ENCODE assay signal across 15 cellular contexts in the genomic region with DNA sequence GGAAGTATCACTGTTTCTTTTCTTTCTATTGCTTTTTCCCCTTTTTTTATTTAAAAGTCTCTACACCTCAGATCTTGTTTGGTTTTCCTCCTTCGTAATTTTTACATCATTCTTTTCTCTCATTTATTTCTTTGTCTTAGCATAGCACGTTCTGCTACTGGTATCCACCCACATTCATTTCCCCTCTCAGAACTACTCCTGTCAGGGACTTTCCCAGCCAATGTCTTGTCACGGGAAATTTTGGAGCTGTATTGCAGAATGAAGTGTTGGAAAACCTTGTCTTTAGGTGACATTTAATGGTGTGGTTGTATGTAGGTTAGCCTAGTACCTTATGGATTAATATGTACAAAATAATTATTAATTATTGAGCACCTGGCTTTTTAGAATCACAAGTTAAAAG. TPM values are rescaled to one million over a fixed set of nuclear protein-coding genes. Genes with fewer than 3 reads are reported as not detected.
A peak's percentile ranks its signal among the peaks of the same experiment; 100 is the strongest.
DNase-seq lines count a peak whose midpoint lies in the region; ATAC-seq, FAIRE-seq and TF ChIP-seq lines count a peak whose summit lies in the region.
"Had no signal": no experiment of that assay in that cellular context is flagged by ENCODE, and none has a peak within 500 bp of the region (broad histone marks: within the 10 kb centered on the region; RNA-seq: fewer than 3 reads in every experiment).

No MANE protein-coding gene starts in this region.

- H3K4me3 ChIP-seq in K562 (no peak overlapping the region), tibial nerve (no peak overlapping the region)
- H3K4me3 ChIP-seq: SJSA1, smooth muscle cell had no signal

- no peak overlapping the region; a peak in 1 of 4 replicates for H3K9ac ChIP-seq in K562 (ENCODE audit: insufficient read depth in 1 of 2, low read depth in 2 of 2, low read length in 2 of 2)

- ATAC-seq in GM21529 (IDR thresholded peaks at IDR 0.05; ENCODE audit: unreplicated experiment) (peak; percentile 51), K562 (no peak)

- BruUV-seq in K562 (replicated peaks; lab: Mats Ljungman, UMichigan): no TSS peak

- peak; percentile 11 for DNase-seq in stimulated activated CD4-positive, alpha-beta T cell treated with anti-CD3 and anti-CD28 coated beads, Interleukin-15, amount 100 ng/mL, for 24 hours
- DNase-seq in stimulated activated CD4-positive, alpha-beta T cell treated with anti-CD3 and anti-CD28 coated beads, Interleukin-2, amount 100 ng/mL, for 48 hours: no peak
- no peak for DNase-seq in K562 (ENCODE audit: extremely low read depth in 1 of 4, low spot score in 3 of 4)
- no peak for DNase-seq in tibial nerve (ENCODE audit: low spot score in 2 of 2)
- DNase-seq in iPS-NIHi11 (ENCODE audit: low spot score): no peak
- DNase-seq in C1 segment of cervical spinal cord (lab: John Stamatoyannopoulos, UW): no peak
- DNase-seq: cortex of kidney, kidney, NCI-H1092, NCI-H2171 treated with DMSO at 0.1 percent for 48 hours had no signal

- intact Hi-C loops in K562 (cut with micrococcal nuclease): no loop called here

- WGBS in K562 (ENCODE audit: insufficient coverage, low coverage, missing lambda C conversion rate): 92% methylated on average over 3 of the region's 3 CpGs
- 43 to 44% methylated on average over 3 of the region's 3 CpGs for WGBS in tibial nerve, 2 donors

- H3K9me1 ChIP-seq in K562 (ENCODE audit: control insufficient read depth, insufficient read depth, low read length): no peaks in the 10 kb centered on the region

- H3K4me2 ChIP-seq in K562 (ENCODE audit: insufficient read depth, low read length): no peak overlapping the region
- H3K4me2 ChIP-seq: smooth muscle cell had no signal

- H4K20me1 ChIP-seq in K562 (replicated peaks; ENCODE audit: control insufficient read depth, insufficient read depth, low read length): no peaks in the 10 kb centered on the region

- no peaks in the 10 kb centered on the region for H3K9me3 ChIP-seq in K562 (replicated peaks; ENCODE audit: control insufficient read depth, insufficient read depth, low read depth, low read length)
- H3K9me3 ChIP-seq in tibial nerve: no peaks in the 10 kb centered on the region
- H3K9me3 ChIP-seq: SJSA1 had no signal

- TF ChIP-seq EP300 in K562 (IDR thresholded peaks at IDR 0.05; ENCODE audit: low read length): no peak
- TF ChIP-seq EP300 in tibial nerve (IDR thresholded peaks at IDR 0.05): no peak

- no peaks in the 10 kb centered on the region for H3K79me2 ChIP-seq in K562 (ENCODE audit: control insufficient read depth, insufficient read depth, low read length)

- H3K27ac ChIP-seq in K562 (ENCODE audit: extremely low read depth, low read depth, low read length) (peak overlapping the region; percentile 78), tibial nerve (peak overlapping the region; percentile 75 to 92 (median 84))
- H3K27ac ChIP-seq: C4-2B, SJSA1 had no signal

- H3K4me1 ChIP-seq in K562 (replicated peaks in 1 of 2; ENCODE audit: control insufficient read depth in 2 of 2, insufficient read depth in 2 of 2, low read length in 2 of 2): peaks cover 5 to 12% of the 10 kb centered on the region in 2 experiments; a peak in 3 of 5 replicates
- peaks cover 0 to 47% (median 19%) of the 10 kb centered on the region in 4 donors for H3K4me1 ChIP-seq in tibial nerve
- H3K4me1 ChIP-seq: SJSA1 had no signal

- H3K27me3 ChIP-seq in K562 (ENCODE audit: control insufficient read depth in 2 of 2, insufficient read depth in 2 of 2, low read length in 2 of 2) (no peaks in the 10 kb centered on the region), tibial nerve (no peaks in the 10 kb centered on the region)
- H3K27me3 ChIP-seq: SJSA1 had no signal

- H3K36me3 ChIP-seq in K562 (ENCODE audit: control insufficient read depth, insufficient read depth, low read length) (peaks cover 68% of the 10 kb centered on the region; the same call in 2 of the 3 replicates), tibial nerve (peaks cover 0 to 78% (median 18%) of the 10 kb centered on the region in 3 donors)

- no peak for FAIRE-seq in K562 (lab: Jason Lieb, UNC)
- FAIRE-seq: H1, kidney had no signal

- TF ChIP-seq POLR2A in K562 (conservative IDR thresholded peaks at IDR 0.05): no peak
- no peak for TF ChIP-seq POLR2A in tibial nerve (IDR thresholded peaks at IDR 0.05)

- 0 out of 2 replicates have a peak overlapping the region, but pooled peaks have one; percentile 35 for H2AFZ ChIP-seq in K562 (ENCODE audit: low read depth, low read length)

- CTCF ChIA-PET in K562 (lab: Yijun Ruan, JAX; ENCODE audit: low intra/inter-chr PET ratio): no interaction called here

- no peak for TF ChIP-seq CTCF in K562 (IDR thresholded peaks at IDR 0.05 in 2 of 3, conservative IDR thresholded peaks at IDR 0.05 in 1 of 3; ENCODE audit: insufficient read depth in 2 of 3, low read depth in 1 of 3, low read length in 3 of 3)
- no peak for TF ChIP-seq CTCF in tibial nerve (IDR thresholded peaks at IDR 0.05)

- POLR2A ChIA-PET in K562 (lab: Yijun Ruan, JAX): interaction anchor here (0.6 kb wide), 1 partner anchor 10 kb away, joined by 7 read pairs; no protein-coding TSS in a partner anchor

- in situ Hi-C loops in K562 (cut with MboI): no loop called here

- TF ChIP-seq RAD21 in K562 (CRISPR knock-in tag; conservative IDR thresholded peaks at IDR 0.05 in 1 of 2, IDR thresholded peaks at IDR 0.05 in 1 of 2): no peak

TF ChIP-seq in K562, 482 proteins besides CTCF, POLR2A, EP300 and RAD21:
- TF ChIP-seq ZNF766 (CRISPR knock-in tag; conservative IDR thresholded peaks at IDR 0.05): 0 out of 2 replicates have a peak, but pooled peaks have one; percentile 2
- TF ChIP-seq, protein P1, sequence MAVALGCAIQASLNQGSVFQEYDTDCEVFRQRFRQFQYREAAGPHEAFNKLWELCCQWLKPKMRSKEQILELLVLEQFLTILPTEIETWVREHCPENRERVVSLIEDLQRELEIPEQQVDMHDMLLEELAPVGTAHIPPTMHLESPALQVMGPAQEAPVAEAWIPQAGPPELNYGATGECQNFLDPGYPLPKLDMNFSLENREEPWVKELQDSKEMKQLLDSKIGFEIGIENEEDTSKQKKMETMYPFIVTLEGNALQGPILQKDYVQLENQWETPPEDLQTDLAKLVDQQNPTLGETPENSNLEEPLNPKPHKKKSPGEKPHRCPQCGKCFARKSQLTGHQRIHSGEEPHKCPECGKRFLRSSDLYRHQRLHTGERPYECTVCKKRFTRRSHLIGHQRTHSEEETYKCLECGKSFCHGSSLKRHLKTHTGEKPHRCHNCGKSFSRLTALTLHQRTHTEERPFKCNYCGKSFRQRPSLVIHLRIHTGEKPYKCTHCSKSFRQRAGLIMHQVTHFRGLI (CRISPR knock-in tag; IDR thresholded peaks at IDR 0.05): no peak

RNA-seq across cellular contexts. Expression of gene TTLL4, which starts 34.0 kb away (rescaled TPM):
- total RNA-seq in K562 (2011; cell fraction: chromatin; rRNA removed; ENCODE audit: low replicate concordance): 112 and 166 TPM in 2 replicates
- total RNA-seq in K562 (2011; cell fraction: nucleolus; rRNA removed): 66.4 and 72.5 TPM in 2 replicates
- 68.0 and 77.2 TPM in 2 replicates for total RNA-seq in K562 (2011; cell fraction: nucleoplasm; rRNA removed)
- 12.6 and 26.0 TPM in 2 replicates for total RNA-seq in K562 (2014; rRNA removed)
- 19.6 and 21.5 TPM in 2 replicates for total RNA-seq in K562 (2014; rRNA removed; fragmentation: Illumina TruSeq; extraction: Trizol)
- 19.9 and 20.2 TPM in 2 replicates for total RNA-seq in K562 (2015; rRNA removed; fragmentation: Illumina TruSeq; extraction: Trizol)
- total RNA-seq in K562 (2021): 46.3 and 53.2 TPM in 2 replicates
- polyA plus RNA-seq in K562 (2011; rRNA removed): 41.4 and 49.7 TPM in 2 replicates
- polyA plus RNA-seq in K562 (2011; cell fraction: cytosol; rRNA removed): 34.6 and 41.2 TPM in 2 replicates
- 145 and 169 TPM in 2 replicates for polyA plus RNA-seq in K562 (2011; cell fraction: nucleus; rRNA removed)
- 26.2 and 40.2 TPM in 2 replicates for polyA plus RNA-seq in K562 (2012)
- 56.8 and 67.5 TPM in 2 replicates for polyA plus RNA-seq in K562 (2014; fragmentation: Illumina TruSeq; extraction: Trizol)
- 10 to 100 TPM; 20.3 to 30.8 TPM for polyA plus RNA-seq in K562 (2014; fragmentation: Nextera tagmentation; extraction: Ambion mirVana)
- polyA plus RNA-seq in K562 (2014; rRNA removed): 24.5 and 35.3 TPM in 2 replicates
- polyA minus RNA-seq in K562 (2011; rRNA and poly(A)+ RNA removed): 42.0 and 59.3 TPM in 2 replicates
- polyA minus RNA-seq in K562 (2011; cell fraction: cytosol; rRNA and poly(A)+ RNA removed): 21.1 and 24.5 TPM in 2 replicates
- polyA minus RNA-seq in K562 (2011; cell fraction: nucleus; rRNA and poly(A)+ RNA removed): 40.5 and 51.9 TPM in 2 replicates
- 10 to 100 TPM; 15.3 to 49.6 (median 38.4) TPM for total RNA-seq in tibial nerve

RNA-seq across cellular contexts. Expression of gene CYP27A1, which starts 37.3 kb away (rescaled TPM):
- total RNA-seq in K562 (2011; cell fraction: chromatin; rRNA removed; ENCODE audit: low replicate concordance): 0.16 TPM in 1 of 2 replicates, not detected in the other
- total RNA-seq in K562 (2011; cell fraction: nucleolus; rRNA removed): not detected in 2 replicates
- not detected in 2 replicates for total RNA-seq in K562 (2011; cell fraction: nucleoplasm; rRNA removed)
- total RNA-seq in K562 (2014; rRNA removed): not detected in 2 replicates
- total RNA-seq in K562 (2014; rRNA removed; fragmentation: Illumina TruSeq; extraction: Trizol): not detected in 2 replicates
- not detected in 2 replicates for total RNA-seq in K562 (2015; rRNA removed; fragmentation: Illumina TruSeq; extraction: Trizol)
- 0.20 and 0.34 TPM in 2 replicates for total RNA-seq in K562 (2021)
- polyA plus RNA-seq in K562 (2011; rRNA removed): not detected in 2 replicates
- polyA plus RNA-seq in K562 (2011; cell fraction: cytosol; rRNA removed): 0.06 and 0.12 TPM in 2 replicates
- not detected in 2 replicates for polyA plus RNA-seq in K562 (2011; cell fraction: nucleus; rRNA removed)
- 0.06 TPM in 1 of 2 replicates, not detected in the other for polyA plus RNA-seq in K562 (2012)
- polyA plus RNA-seq in K562 (2014; fragmentation: Illumina TruSeq; extraction: Trizol): not detected in 2 replicates
- not detected for polyA plus RNA-seq in K562 (2014; fragmentation: Nextera tagmentation; extraction: Ambion mirVana)
- polyA plus RNA-seq in K562 (2014; rRNA removed): not detected in 2 replicates
- polyA minus RNA-seq in K562 (2011; rRNA and poly(A)+ RNA removed): not detected in 2 replicates
- not detected in 2 replicates for polyA minus RNA-seq in K562 (2011; cell fraction: cytosol; rRNA and poly(A)+ RNA removed)
- not detected in 2 replicates for polyA minus RNA-seq in K562 (2011; cell fraction: nucleus; rRNA and poly(A)+ RNA removed)
- total RNA-seq in tibial nerve: 10 to 100 TPM; 57.6 to 92.4 (median 78.9) TPM

Comparison
In these comparisons a context has a peak if more than half of its experiments do, and no peak if none do; other contexts are left out.
1. RNA of gene CYP27A1, which starts 37.3 kb away (total RNA-seq): 57.6 to 92.4 TPM in tibial nerve; 0.16 to 0.34 TPM in K562; every median in the first group is over 10 times any median in the second.